Comparison of ENCODE assay signal across 1 cellular context in genomic region chr7:27737178-27737577, GRCh38.
A peak's percentile ranks its signal among the peaks of the same experiment; 100 is the strongest.
TF ChIP-seq lines count a peak whose summit lies in the region.

No MANE protein-coding gene starts in this region.

TF ChIP-seq in HepG2, 621 proteins besides CTCF, POLR2A, EP300 and RAD21:
- TF ChIP-seq ZNF75D (CRISPR knock-in tag; IDR thresholded peaks at IDR 0.05; ENCODE audit: borderline replicate concordance) = no peak
- peak; percentile 45 for TF ChIP-seq MAFF (IDR thresholded peaks at IDR 0.05; ENCODE audit: low read depth, low read length)
- no peak for TF ChIP-seq ZNF30 (CRISPR knock-in tag; IDR thresholded peaks at IDR 0.05)
- no peak for TF ChIP-seq ZNF33B (CRISPR knock-in tag; IDR thresholded peaks at IDR 0.05)
- no peak for TF ChIP-seq ATF4 (CRISPR knock-in tag; IDR thresholded peaks at IDR 0.05)
- TF ChIP-seq ZNF430 (CRISPR knock-in tag; IDR thresholded peaks at IDR 0.05) = no peak
- no peak for TF ChIP-seq MEF2D (CRISPR knock-in tag; IDR thresholded peaks at IDR 0.05)
- no peak for TF ChIP-seq ZNF781 (CRISPR knock-in tag; IDR thresholded peaks at IDR 0.05; ENCODE audit: borderline replicate concordance, not compliant biosample characterization)
- TF ChIP-seq MAFK (conservative IDR thresholded peaks at IDR 0.05 in 1 of 2, IDR thresholded peaks at IDR 0.05 in 1 of 2; ENCODE audit: low read length in 2 of 2) = peak; percentile 53 to 59; a peak in 3 of 4 replicates
